1 cellular context compared by ENCODE assay signal in the genomic region with DNA sequence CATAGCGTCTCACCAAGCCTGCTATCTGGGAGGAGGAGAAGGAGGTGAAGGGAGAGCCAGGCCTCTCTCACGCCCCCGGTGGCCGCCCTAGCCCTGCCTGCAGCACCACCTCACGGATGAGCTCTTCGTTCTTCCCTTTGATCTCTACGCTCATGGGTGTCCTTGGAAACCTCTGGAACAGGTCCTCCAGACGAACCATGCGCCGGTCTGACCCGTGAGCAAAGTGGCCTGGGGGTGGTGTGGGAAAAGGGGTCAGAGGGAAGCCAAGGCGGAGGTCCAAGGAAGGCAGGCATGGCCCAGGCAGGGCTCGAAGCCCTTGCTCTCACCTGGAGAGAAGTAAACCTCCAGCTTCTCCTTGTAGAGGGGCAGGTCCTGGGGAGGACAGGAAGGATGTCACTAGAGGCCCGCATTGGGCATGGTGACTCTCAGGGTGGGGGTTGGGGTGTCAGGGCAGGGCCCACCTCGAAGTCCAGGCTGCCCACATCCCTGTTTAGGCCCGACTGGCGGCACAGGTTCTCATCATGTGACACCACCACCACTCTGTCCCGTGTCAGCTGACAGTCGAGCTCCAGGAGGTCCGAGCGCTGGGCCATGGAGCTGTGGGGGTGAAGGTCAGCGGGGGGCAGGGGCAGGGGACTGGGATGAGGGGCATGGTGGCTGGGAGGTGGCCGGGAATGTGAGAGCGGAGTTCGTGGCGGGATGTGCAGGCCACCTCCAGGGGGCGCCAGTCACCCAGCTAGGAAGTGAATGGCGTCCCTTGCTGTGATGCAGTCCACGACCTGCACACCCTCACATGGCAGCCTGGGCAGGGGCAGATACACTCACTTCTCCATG.
TF ChIP-seq lines count a peak whose summit lies in the region.

No MANE protein-coding gene starts in this region.

TF ChIP-seq in liver, 16 proteins besides CTCF, POLR2A, EP300 and RAD21 (continued from another document):
- TF ChIP-seq, protein P1, sequence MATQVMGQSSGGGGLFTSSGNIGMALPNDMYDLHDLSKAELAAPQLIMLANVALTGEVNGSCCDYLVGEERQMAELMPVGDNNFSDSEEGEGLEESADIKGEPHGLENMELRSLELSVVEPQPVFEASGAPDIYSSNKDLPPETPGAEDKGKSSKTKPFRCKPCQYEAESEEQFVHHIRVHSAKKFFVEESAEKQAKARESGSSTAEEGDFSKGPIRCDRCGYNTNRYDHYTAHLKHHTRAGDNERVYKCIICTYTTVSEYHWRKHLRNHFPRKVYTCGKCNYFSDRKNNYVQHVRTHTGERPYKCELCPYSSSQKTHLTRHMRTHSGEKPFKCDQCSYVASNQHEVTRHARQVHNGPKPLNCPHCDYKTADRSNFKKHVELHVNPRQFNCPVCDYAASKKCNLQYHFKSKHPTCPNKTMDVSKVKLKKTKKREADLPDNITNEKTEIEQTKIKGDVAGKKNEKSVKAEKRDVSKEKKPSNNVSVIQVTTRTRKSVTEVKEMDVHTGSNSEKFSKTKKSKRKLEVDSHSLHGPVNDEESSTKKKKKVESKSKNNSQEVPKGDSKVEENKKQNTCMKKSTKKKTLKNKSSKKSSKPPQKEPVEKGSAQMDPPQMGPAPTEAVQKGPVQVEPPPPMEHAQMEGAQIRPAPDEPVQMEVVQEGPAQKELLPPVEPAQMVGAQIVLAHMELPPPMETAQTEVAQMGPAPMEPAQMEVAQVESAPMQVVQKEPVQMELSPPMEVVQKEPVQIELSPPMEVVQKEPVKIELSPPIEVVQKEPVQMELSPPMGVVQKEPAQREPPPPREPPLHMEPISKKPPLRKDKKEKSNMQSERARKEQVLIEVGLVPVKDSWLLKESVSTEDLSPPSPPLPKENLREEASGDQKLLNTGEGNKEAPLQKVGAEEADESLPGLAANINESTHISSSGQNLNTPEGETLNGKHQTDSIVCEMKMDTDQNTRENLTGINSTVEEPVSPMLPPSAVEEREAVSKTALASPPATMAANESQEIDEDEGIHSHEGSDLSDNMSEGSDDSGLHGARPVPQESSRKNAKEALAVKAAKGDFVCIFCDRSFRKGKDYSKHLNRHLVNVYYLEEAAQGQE (IDR thresholded peaks at IDR 0.05), result no peak
- no peak for TF ChIP-seq EGR1 (IDR thresholded peaks at IDR 0.05; ENCODE audit: low read depth in 2 of 2)
- TF ChIP-seq, protein P2, sequence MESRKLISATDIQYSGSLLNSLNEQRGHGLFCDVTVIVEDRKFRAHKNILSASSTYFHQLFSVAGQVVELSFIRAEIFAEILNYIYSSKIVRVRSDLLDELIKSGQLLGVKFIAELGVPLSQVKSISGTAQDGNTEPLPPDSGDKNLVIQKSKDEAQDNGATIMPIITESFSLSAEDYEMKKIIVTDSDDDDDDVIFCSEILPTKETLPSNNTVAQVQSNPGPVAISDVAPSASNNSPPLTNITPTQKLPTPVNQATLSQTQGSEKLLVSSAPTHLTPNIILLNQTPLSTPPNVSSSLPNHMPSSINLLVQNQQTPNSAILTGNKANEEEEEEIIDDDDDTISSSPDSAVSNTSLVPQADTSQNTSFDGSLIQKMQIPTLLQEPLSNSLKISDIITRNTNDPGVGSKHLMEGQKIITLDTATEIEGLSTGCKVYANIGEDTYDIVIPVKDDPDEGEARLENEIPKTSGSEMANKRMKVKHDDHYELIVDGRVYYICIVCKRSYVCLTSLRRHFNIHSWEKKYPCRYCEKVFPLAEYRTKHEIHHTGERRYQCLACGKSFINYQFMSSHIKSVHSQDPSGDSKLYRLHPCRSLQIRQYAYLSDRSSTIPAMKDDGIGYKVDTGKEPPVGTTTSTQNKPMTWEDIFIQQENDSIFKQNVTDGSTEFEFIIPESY (IDR thresholded peaks at IDR 0.05), result no peak
- TF ChIP-seq FOXA1 (IDR thresholded peaks at IDR 0.05), result no peak
- TF ChIP-seq FOXA2 (IDR thresholded peaks at IDR 0.05), result no peak
- no peak for TF ChIP-seq GABPA (IDR thresholded peaks at IDR 0.05 in 1 of 2, conservative IDR thresholded peaks at IDR 0.05 in 1 of 2)
- no peak for TF ChIP-seq RXRA (IDR thresholded peaks at IDR 0.05)
- TF ChIP-seq, protein P3, sequence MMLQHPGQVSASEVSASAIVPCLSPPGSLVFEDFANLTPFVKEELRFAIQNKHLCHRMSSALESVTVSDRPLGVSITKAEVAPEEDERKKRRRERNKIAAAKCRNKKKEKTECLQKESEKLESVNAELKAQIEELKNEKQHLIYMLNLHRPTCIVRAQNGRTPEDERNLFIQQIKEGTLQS (IDR thresholded peaks at IDR 0.05), result no peak
- no peak for TF ChIP-seq YY1 (IDR thresholded peaks at IDR 0.05)
- TF ChIP-seq NR2F2 (IDR thresholded peaks at IDR 0.05), result no peak
- no peak for TF ChIP-seq JUND (IDR thresholded peaks at IDR 0.05)
- no peak for TF ChIP-seq HNF4A (conservative IDR thresholded peaks at IDR 0.05)
TF ChIP-seq in liver: peak in this region for 0.
